In genomic region chr4:182564966-182565365, GRCh38 we compare ENCODE assay signal across 27 cellular contexts.
"Had no signal": no experiment of that assay in that cellular context is flagged by ENCODE, and none has a peak within 500 bp of the region (broad histone marks: within the 10 kb centered on the region; RNA-seq: fewer than 3 reads in every experiment).

No MANE protein-coding gene starts in this region.

- H3K36me3 Mint-ChIP-seq: naive B cell; natural killer cell; stimulated activated memory B cell treated with anti-CD40 and anti-IgM and Interleukin-4, amounts not matched to agents 10 μg/mL and 1 μg/mL and 100 μg/mL, for 72 hours had no signal

- H3K9me3 Mint-ChIP-seq: mesothelial cell of epicardium; natural killer cell; nephron progenitor cell; stimulated activated memory B cell treated with anti-CD40 and anti-IgM and Interleukin-4, amounts not matched to agents 10 μg/mL and 1 μg/mL and 100 μg/mL, for 72 hours; stimulated activated naive CD8-positive, alpha-beta T cell treated with anti-CD3 and anti-CD28 coated beads, Interleukin-15, amount 100 ng/mL, for 72 hours had no signal

- DNase-seq: islet precursor cell; kidney glomerular epithelial cell; left colon; left lung; lower lobe of right lung; mammary epithelial cell; mesenchymal stem cell; naive B cell; natural killer cell; nephron progenitor cell; ovary; right lobe of liver; stimulated activated CD4-positive, alpha-beta T cell treated with anti-CD3 and anti-CD28 coated beads, Interleukin-1b, Interleukin-23, amount 100 ng/mL, for 48 hours; stimulated activated CD4-positive, alpha-beta T cell treated with anti-CD3 and anti-CD28 coated beads, Interleukin-2, amount 100 ng/mL, for 48 hours; stimulated activated CD4-positive, alpha-beta T cell treated with anti-CD3 and anti-CD28 coated beads, Interleukin-4, amount 100 ng/mL, for 4 hours; stimulated activated CD8-positive, alpha-beta memory T cell treated with anti-CD3 and anti-CD28 coated beads, Interleukin-4, amount 100 ng/mL, for 48 hours; stimulated activated naive CD4-positive, alpha-beta T cell treated with Interleukin-2 at 50 U/mL for 16 hours; stimulated activated naive CD8-positive, alpha-beta T cell treated with anti-CD3 and anti-CD28 coated beads, Interleukin-15, amount 100 ng/mL, for 72 hours; substantia nigra; uterus had no signal

- H3K4me1 ChIP-seq: left lung, lower lobe of right lung, right atrium auricular region, right lobe of liver, tibial nerve, uterus had no signal

- H3K27ac ChIP-seq: left lung, lower lobe of right lung, ovary, right atrium auricular region, right lobe of liver, tibial nerve, uterus had no signal

- H3K4me3 ChIP-seq: left lung, lower lobe of right lung, ovary, right atrium auricular region, right lobe of liver, smooth muscle cell, tibial nerve, uterus had no signal

- H3K27me3 ChIP-seq: ovary, right atrium auricular region, right lobe of liver, tibial nerve, uterus had no signal

- H3K4me2 ChIP-seq: smooth muscle cell had no signal

- H3K4me3 Mint-ChIP-seq: mesothelial cell of epicardium; naive B cell; natural killer cell; nephron progenitor cell; stimulated activated memory B cell treated with anti-CD40 and anti-IgM and Interleukin-4, amounts not matched to agents 10 μg/mL and 1 μg/mL and 100 μg/mL, for 72 hours; stimulated activated naive CD8-positive, alpha-beta T cell treated with anti-CD3 and anti-CD28 coated beads, Interleukin-15, amount 100 ng/mL, for 72 hours; type B pancreatic cell had no signal

- H3K27ac Mint-ChIP-seq: mesothelial cell of epicardium; naive B cell; natural killer cell; stimulated activated memory B cell treated with anti-CD40 and anti-IgM and Interleukin-4, amounts not matched to agents 10 μg/mL and 1 μg/mL and 100 μg/mL, for 72 hours; stimulated activated naive CD8-positive, alpha-beta T cell treated with anti-CD3 and anti-CD28 coated beads, Interleukin-15, amount 100 ng/mL, for 72 hours; type B pancreatic cell had no signal

- ATAC-seq: left colon; left lung; lower lobe of right lung; natural killer cell; right lobe of liver; stimulated activated memory B cell treated with anti-CD40 and anti-IgM and Interleukin-4, amounts not matched to agents 10 μg/mL and 1 μg/mL and 100 μg/mL, for 72 hours; stimulated activated naive CD8-positive, alpha-beta T cell treated with anti-CD3 and anti-CD28 coated beads, Interleukin-15, amount 100 ng/mL, for 72 hours had no signal

- H3K27me3 Mint-ChIP-seq: progenitor cell of endocrine pancreas, type B pancreatic cell had no signal

- H3K4me1 Mint-ChIP-seq: naive B cell; natural killer cell; stimulated activated memory B cell treated with anti-CD40 and anti-IgM and Interleukin-4, amounts not matched to agents 10 μg/mL and 1 μg/mL and 100 μg/mL, for 72 hours; stimulated activated naive CD8-positive, alpha-beta T cell treated with anti-CD3 and anti-CD28 coated beads, Interleukin-15, amount 100 ng/mL, for 72 hours had no signal

- H3K36me3 ChIP-seq: left lung, lower lobe of right lung, ovary, right atrium auricular region, right lobe of liver, tibial nerve, uterus had no signal
